1 cellular context compared by ENCODE assay signal in the genomic region with DNA sequence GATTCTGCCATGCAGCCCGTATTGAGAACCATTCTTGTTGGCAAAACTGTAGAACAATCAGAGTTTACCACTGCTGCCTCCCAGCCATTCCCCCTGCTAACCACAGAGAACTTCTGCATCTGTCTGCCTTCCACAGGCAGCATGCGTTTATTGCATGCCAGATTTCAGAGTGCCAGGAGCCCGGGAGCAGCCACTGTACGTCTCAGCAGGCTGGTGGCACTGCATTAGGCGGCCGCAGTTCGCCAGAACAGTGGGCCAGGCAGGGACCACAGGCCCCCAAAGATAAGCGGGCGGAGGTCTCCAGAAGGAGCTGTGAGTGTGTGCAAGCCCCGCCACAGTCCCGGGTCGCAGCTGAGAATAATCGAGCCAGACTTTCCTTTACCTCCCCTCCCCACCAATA.
TF ChIP-seq lines count a peak whose summit lies in the region.

No MANE protein-coding gene starts in this region.

TF ChIP-seq in HEK293, 187 proteins besides CTCF, POLR2A, EP300 and RAD21 (continued from another document):
- TF ChIP-seq, protein P1, sequence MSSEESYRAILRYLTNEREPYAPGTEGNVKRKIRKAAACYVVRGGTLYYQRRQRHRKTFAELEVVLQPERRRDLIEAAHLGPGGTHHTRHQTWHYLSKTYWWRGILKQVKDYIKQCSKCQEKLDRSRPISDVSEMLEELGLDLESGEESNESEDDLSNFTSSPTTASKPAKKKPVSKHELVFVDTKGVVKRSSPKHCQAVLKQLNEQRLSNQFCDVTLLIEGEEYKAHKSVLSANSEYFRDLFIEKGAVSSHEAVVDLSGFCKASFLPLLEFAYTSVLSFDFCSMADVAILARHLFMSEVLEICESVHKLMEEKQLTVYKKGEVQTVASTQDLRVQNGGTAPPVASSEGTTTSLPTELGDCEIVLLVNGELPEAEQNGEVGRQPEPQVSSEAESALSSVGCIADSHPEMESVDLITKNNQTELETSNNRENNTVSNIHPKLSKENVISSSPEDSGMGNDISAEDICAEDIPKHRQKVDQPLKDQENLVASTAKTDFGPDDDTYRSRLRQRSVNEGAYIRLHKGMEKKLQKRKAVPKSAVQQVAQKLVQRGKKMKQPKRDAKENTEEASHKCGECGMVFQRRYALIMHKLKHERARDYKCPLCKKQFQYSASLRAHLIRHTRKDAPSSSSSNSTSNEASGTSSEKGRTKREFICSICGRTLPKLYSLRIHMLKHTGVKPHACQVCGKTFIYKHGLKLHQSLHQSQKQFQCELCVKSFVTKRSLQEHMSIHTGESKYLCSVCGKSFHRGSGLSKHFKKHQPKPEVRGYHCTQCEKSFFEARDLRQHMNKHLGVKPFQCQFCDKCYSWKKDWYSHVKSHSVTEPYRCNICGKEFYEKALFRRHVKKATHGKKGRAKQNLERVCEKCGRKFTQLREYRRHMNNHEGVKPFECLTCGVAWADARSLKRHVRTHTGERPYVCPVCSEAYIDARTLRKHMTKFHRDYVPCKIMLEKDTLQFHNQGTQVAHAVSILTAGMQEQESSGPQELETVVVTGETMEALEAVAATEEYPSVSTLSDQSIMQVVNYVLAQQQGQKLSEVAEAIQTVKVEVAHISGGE (tag by site-specific recombination; conservative IDR thresholded peaks at IDR 0.05; ENCODE audit: low read depth): no peak
- TF ChIP-seq ZIC2 (tag by site-specific recombination; IDR thresholded peaks at IDR 0.05) (no peak), ZNF792 (tag by site-specific recombination; IDR thresholded peaks at IDR 0.05) (no peak), EGR2 (tag by site-specific recombination; IDR thresholded peaks at IDR 0.05; ENCODE audit: low read depth) (no peak), ZNF843 (tag by site-specific recombination; IDR thresholded peaks at IDR 0.05) (no peak), TRIM28 (IDR thresholded peaks at IDR 0.05; ENCODE audit: borderline replicate concordance, low read length) (no peak), ZFHX2 (tag by site-specific recombination; conservative IDR thresholded peaks at IDR 0.05) (no peak), ZNF555 (tag by site-specific recombination; conservative IDR thresholded peaks at IDR 0.05) (no peak), HOXC10 (CRISPR knock-in tag; IDR thresholded peaks at IDR 0.05) (no peak), ZNF426 (tag by site-specific recombination; IDR thresholded peaks at IDR 0.05) (no peak)
- TF ChIP-seq, protein P2, sequence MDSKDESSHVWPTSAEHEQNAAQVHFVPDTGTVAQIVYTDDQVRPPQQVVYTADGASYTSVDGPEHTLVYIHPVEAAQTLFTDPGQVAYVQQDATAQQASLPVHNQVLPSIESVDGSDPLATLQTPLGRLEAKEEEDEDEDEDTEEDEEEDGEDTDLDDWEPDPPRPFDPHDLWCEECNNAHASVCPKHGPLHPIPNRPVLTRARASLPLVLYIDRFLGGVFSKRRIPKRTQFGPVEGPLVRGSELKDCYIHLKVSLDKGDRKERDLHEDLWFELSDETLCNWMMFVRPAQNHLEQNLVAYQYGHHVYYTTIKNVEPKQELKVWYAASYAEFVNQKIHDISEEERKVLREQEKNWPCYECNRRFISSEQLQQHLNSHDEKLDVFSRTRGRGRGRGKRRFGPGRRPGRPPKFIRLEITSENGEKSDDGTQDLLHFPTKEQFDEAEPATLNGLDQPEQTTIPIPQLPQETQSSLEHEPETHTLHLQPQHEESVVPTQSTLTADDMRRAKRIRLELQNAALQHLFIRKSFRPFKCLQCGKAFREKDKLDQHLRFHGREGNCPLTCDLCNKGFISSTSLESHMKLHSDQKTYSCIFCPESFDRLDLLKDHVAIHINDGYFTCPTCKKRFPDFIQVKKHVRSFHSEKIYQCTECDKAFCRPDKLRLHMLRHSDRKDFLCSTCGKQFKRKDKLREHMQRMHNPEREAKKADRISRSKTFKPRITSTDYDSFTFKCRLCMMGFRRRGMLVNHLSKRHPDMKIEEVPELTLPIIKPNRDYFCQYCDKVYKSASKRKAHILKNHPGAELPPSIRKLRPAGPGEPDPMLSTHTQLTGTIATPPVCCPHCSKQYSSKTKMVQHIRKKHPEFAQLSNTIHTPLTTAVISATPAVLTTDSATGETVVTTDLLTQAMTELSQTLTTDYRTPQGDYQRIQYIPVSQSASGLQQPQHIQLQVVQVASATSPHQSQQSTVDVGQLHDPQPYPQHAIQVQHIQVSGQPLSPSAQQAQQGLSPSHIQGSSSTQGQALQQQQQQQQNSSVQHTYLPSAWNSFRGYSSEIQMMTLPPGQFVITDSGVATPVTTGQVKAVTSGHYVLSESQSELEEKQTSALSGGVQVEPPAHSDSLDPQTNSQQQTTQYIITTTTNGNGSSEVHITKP (tag by site-specific recombination; IDR thresholded peaks at IDR 0.05): peak; percentile 36
TF ChIP-seq in HEK293: peak in this region for 3.
